ENCODE assay signal across 8 cellular contexts in the genomic region with DNA sequence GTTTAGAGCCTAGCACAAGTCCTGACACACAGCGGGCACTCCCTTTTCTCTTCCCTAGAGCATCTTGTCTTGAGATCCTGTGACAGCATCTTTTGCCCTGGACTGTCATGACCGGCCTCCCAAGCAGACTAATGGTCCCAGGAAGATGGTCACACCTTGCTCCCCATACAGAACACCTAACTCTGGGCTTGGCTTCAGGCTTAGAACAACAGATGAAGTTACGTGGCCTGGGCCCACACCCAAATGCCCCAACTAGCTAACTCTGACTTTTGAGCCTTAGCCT.
A peak's percentile ranks its signal among the peaks of the same experiment; 100 is the strongest.
DNase-seq lines count a peak whose midpoint lies in the region; ATAC-seq and TF ChIP-seq lines count a peak whose summit lies in the region.

No MANE protein-coding gene starts in this region.

- H3K9me3 ChIP-seq in KOPT-K1 (ENCODE audit: insufficient read depth, low read length, poor library complexity, severe bottlenecking): no peaks in the 10 kb centered on the region

- H3K27ac ChIP-seq in KOPT-K1 (ENCODE audit: low read depth, low read length, poor library complexity, severe bottlenecking): peak overlapping the region; percentile 69

- H3K36me3 Mint-ChIP-seq in dendritic cell treated with granulocyte-macrophage colony-stimulating factor and Interleukin-4, amounts not matched to agents 40 ng/mL and 50 ng/mL, for 4 days (ENCODE audit: low read depth): peaks cover 28% of the 10 kb centered on the region
- H3K36me3 Mint-ChIP-seq in nephron (ENCODE audit: low read depth): peaks cover 10% of the 10 kb centered on the region

- H3K36me3 ChIP-seq in KOPT-K1 (ENCODE audit: insufficient read depth, low read length): peaks cover 27% of the 10 kb centered on the region

- peak overlapping the region; percentile 94 for H3K27ac Mint-ChIP-seq in dendritic cell treated with granulocyte-macrophage colony-stimulating factor and Interleukin-4, amounts not matched to agents 40 ng/mL and 50 ng/mL, for 4 days
- peak overlapping the region; percentile 97 to 99 (median 97) for H3K27ac Mint-ChIP-seq in nephron

- peak overlapping the region; percentile 85 for H3K4me3 Mint-ChIP-seq in dendritic cell treated with granulocyte-macrophage colony-stimulating factor and Interleukin-4, amounts not matched to agents 40 ng/mL and 50 ng/mL, for 4 days
- peak overlapping the region; percentile 90 to 94 (median 93) for H3K4me3 Mint-ChIP-seq in nephron

- H3K4me1 Mint-ChIP-seq in dendritic cell treated with granulocyte-macrophage colony-stimulating factor and Interleukin-4, amounts not matched to agents 40 ng/mL and 50 ng/mL, for 4 days (ENCODE audit: low read depth): peaks cover 24% of the 10 kb centered on the region
- peaks cover 11% of the 10 kb centered on the region for H3K4me1 Mint-ChIP-seq in nephron

- TF ChIP-seq CTCF in AG10803 (conservative IDR thresholded peaks at IDR 0.05; ENCODE audit: low read length) (no peak), nephron (IDR thresholded peaks at IDR 0.05; ENCODE audit: unreplicated experiment in 3 of 3) (no peak)

- ATAC-seq in HG03565 (IDR thresholded peaks at IDR 0.05; ENCODE audit: unreplicated experiment) (no peak), GM18861 (IDR thresholded peaks at IDR 0.05; ENCODE audit: unreplicated experiment) (no peak)

- H3K9me3 Mint-ChIP-seq in dendritic cell treated with granulocyte-macrophage colony-stimulating factor and Interleukin-4, amounts not matched to agents 40 ng/mL and 50 ng/mL, for 4 days: no peaks in the 10 kb centered on the region
- H3K9me3 Mint-ChIP-seq in nephron: no peaks in the 10 kb centered on the region

- DNase-seq in AG10803 (ENCODE audit: low read depth) (no peak), NOMO-1 treated with DMSO at 0.1 percent for 48 hours (lab: John Stamatoyannopoulos, UW; ENCODE audit: unreplicated experiment) (no peak), DMS153 treated with DMSO at 0.1 percent for 48 hours (lab: John Stamatoyannopoulos, UW; ENCODE audit: unreplicated experiment) (no peak)

- intact Hi-C loops in dendritic cell treated with granulocyte-macrophage colony-stimulating factor and Interleukin-4, amounts not matched to agents 40 ng/mL and 50 ng/mL, for 4 days (cut with micrococcal nuclease): loop anchor here (10.0 kb wide), 1 partner anchor 62 kb away; a partner anchor contains a TSS

- peaks cover 4% of the 10 kb centered on the region for H3K27me3 Mint-ChIP-seq in dendritic cell treated with granulocyte-macrophage colony-stimulating factor and Interleukin-4, amounts not matched to agents 40 ng/mL and 50 ng/mL, for 4 days
- peaks cover 4% of the 10 kb centered on the region for H3K27me3 Mint-ChIP-seq in nephron (ENCODE audit: low read depth)

- H3K4me3 ChIP-seq in AG10803 (ENCODE audit: low read length): peak overlapping the region; percentile 62
